12 cellular contexts compared by ENCODE assay signal in the genomic region with DNA sequence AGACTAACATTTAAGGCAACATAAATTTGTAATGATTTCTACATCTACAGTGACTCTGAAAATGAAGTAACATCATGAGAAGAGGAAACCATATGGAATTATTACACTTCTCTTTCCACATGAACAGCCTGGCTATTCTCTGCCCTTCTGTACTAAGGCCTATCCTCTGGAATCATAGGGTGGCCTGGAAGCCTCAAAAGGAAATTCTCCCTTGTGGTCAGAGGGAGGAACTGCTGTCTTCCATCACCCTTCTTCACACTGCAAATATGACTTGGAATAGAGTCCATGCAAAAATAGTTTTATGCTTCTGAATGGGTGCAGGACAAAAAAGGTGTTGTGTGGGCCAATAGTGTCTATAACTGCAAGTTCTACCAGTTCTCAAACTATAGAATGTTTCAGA. TPM values are rescaled to one million over a fixed set of nuclear protein-coding genes. Genes with fewer than 3 reads are reported as not detected.
DNase-seq lines count a peak whose midpoint lies in the region; ATAC-seq, FAIRE-seq and TF ChIP-seq lines count a peak whose summit lies in the region.
"Had no signal": no experiment of that assay in that cellular context is flagged by ENCODE, and none has a peak within 500 bp of the region (broad histone marks: within the 10 kb centered on the region; RNA-seq: fewer than 3 reads in every experiment).

No MANE protein-coding gene starts in this region.

- no peaks in the 10 kb centered on the region; the same call in 2 of the 3 replicates for H3K36me3 ChIP-seq in K562 (ENCODE audit: control insufficient read depth, insufficient read depth, low read length)
- no peaks in the 10 kb centered on the region for H3K36me3 ChIP-seq in CD8-positive, alpha-beta T cell (ENCODE audit: insufficient read depth, low read length)
- H3K36me3 ChIP-seq: neutrophil had no signal

- no peak overlapping the region for H3K4me3 ChIP-seq in K562
- no peak overlapping the region for H3K4me3 ChIP-seq in CD8-positive, alpha-beta T cell (ENCODE audit: low read depth, low read length)

- DNase-seq in ELF-1 (ENCODE audit: low read depth, low spot score) (peak; percentile 21), HuH-7 (ENCODE audit: low spot score) (peak; percentile 40), K562 (ENCODE audit: extremely low read depth in 1 of 4, low spot score in 3 of 4) (peak; percentile 34 to 58 (median 42)), myocyte (ENCODE audit: low read depth) (peak; percentile 33), NCI-H345 treated with DMSO at 0.1 percent for 48 hours (lab: John Stamatoyannopoulos, UW; ENCODE audit: unreplicated experiment) (no peak), NCI-H1417 treated with DMSO at 0.1 percent for 48 hours (lab: John Stamatoyannopoulos, UW) (no peak), NCI-H1092 treated with DMSO at 0.1 percent for 48 hours (lab: John Stamatoyannopoulos, UW) (no peak)
- no peak for DNase-seq in CD8-positive, alpha-beta T cell
- DNase-seq: GOT3 had no signal

- intact Hi-C loops in K562 (cut with micrococcal nuclease): no loop called here
- intact Hi-C loops in CD8-positive, alpha-beta T cell (cut with DNase I, micrococcal nuclease): no loop called here

- H3K27ac Mint-ChIP-seq in CD8-positive, alpha-beta T cell: no peak overlapping the region
- H3K27ac Mint-ChIP-seq: brain had no signal

- CTCF ChIA-PET in K562 (lab: Yijun Ruan, JAX; ENCODE audit: low intra/inter-chr PET ratio): no interaction called here
- CTCF ChIA-PET in CD8-positive, alpha-beta T cell (lab: Charles Lee): no interaction called here

- H3K9ac ChIP-seq in K562 (ENCODE audit: insufficient read depth in 1 of 2, low read depth in 2 of 2, low read length in 2 of 2): no peak overlapping the region

- TF ChIP-seq RAD21 in K562 (CRISPR knock-in tag; conservative IDR thresholded peaks at IDR 0.05 in 1 of 2, IDR thresholded peaks at IDR 0.05 in 1 of 2): no peak

- BruUV-seq in K562 (replicated peaks; lab: Mats Ljungman, UMichigan): no TSS peak

- no peaks in the 10 kb centered on the region for H3K9me1 ChIP-seq in K562 (ENCODE audit: control insufficient read depth, insufficient read depth, low read length)

- no peak for TF ChIP-seq EP300 in K562 (IDR thresholded peaks at IDR 0.05; ENCODE audit: low read length)

- H3K4me1 ChIP-seq in K562 (replicated peaks in 1 of 2; ENCODE audit: control insufficient read depth in 2 of 2, insufficient read depth in 2 of 2, low read length in 2 of 2): no peaks in the 10 kb centered on the region
- no peaks in the 10 kb centered on the region for H3K4me1 ChIP-seq in CD8-positive, alpha-beta T cell (ENCODE audit: insufficient read depth, low read length)

- no peak for TF ChIP-seq POLR2A in K562 (conservative IDR thresholded peaks at IDR 0.05)

- peak; percentile 23 for FAIRE-seq in K562 (lab: Jason Lieb, UNC)
- FAIRE-seq: urothelium cell line had no signal

- H3K27me3 Mint-ChIP-seq in CD8-positive, alpha-beta T cell (ENCODE audit: low read depth): no peaks in the 10 kb centered on the region
- H3K27me3 Mint-ChIP-seq: brain had no signal

- ATAC-seq in K562: peak; percentile 98
- no peak for ATAC-seq in CD8-positive, alpha-beta T cell

- peak; percentile 29 to 45 (median 39); a peak in 5 of 6 replicates for TF ChIP-seq CTCF in K562 (IDR thresholded peaks at IDR 0.05 in 2 of 3, conservative IDR thresholded peaks at IDR 0.05 in 1 of 3; ENCODE audit: insufficient read depth in 2 of 3, low read depth in 1 of 3, low read length in 3 of 3)
- TF ChIP-seq CTCF in CD8-positive, alpha-beta T cell (IDR thresholded peaks at IDR 0.05): no peak

- H3K9me3 Mint-ChIP-seq in CD8-positive, alpha-beta T cell: peaks cover 10% of the 10 kb centered on the region

- no peak overlapping the region for H3K27ac ChIP-seq in K562 (ENCODE audit: extremely low read depth, low read depth, low read length)
- no peak overlapping the region for H3K27ac ChIP-seq in CD8-positive, alpha-beta T cell (ENCODE audit: low read depth, low read length)
- H3K27ac ChIP-seq: neutrophil had no signal

- H2AFZ ChIP-seq in K562 (ENCODE audit: low read depth, low read length): no peak overlapping the region

- H3K4me1 Mint-ChIP-seq in CD8-positive, alpha-beta T cell (ENCODE audit: low read depth): no peaks in the 10 kb centered on the region
- H3K4me1 Mint-ChIP-seq: brain had no signal

- H4K20me1 ChIP-seq in K562 (replicated peaks; ENCODE audit: control insufficient read depth, insufficient read depth, low read length): no peaks in the 10 kb centered on the region

- H3K27me3 ChIP-seq in K562 (ENCODE audit: control insufficient read depth in 2 of 2, insufficient read depth in 2 of 2, low read length in 2 of 2): no peaks in the 10 kb centered on the region
- H3K27me3 ChIP-seq in CD8-positive, alpha-beta T cell (ENCODE audit: insufficient read depth, low read length): no peaks in the 10 kb centered on the region
- H3K27me3 ChIP-seq: neutrophil had no signal

- H3K4me2 ChIP-seq in K562 (ENCODE audit: insufficient read depth, low read length): no peak overlapping the region

- H3K36me3 Mint-ChIP-seq in CD8-positive, alpha-beta T cell: no peaks in the 10 kb centered on the region

- no peak overlapping the region for H3K4me3 Mint-ChIP-seq in CD8-positive, alpha-beta T cell
- H3K4me3 Mint-ChIP-seq: brain had no signal

- H3K79me2 ChIP-seq in K562 (ENCODE audit: control insufficient read depth, insufficient read depth, low read length): no peaks in the 10 kb centered on the region

- no peaks in the 10 kb centered on the region for H3K9me3 ChIP-seq in K562 (replicated peaks; ENCODE audit: control insufficient read depth, insufficient read depth, low read depth, low read length)
- no peaks in the 10 kb centered on the region for H3K9me3 ChIP-seq in CD8-positive, alpha-beta T cell (ENCODE audit: low read length)
- H3K9me3 ChIP-seq: neutrophil had no signal

- in situ Hi-C loops in K562 (cut with MboI): no loop called here

- POLR2A ChIA-PET in K562 (lab: Yijun Ruan, JAX): no interaction called here
- POLR2A ChIA-PET in CD8-positive, alpha-beta T cell (lab: Charles Lee): no interaction called here

TF ChIP-seq in K562, 482 proteins besides CTCF, POLR2A, EP300 and RAD21:
- TF ChIP-seq ZNF668 (CRISPR knock-in tag; IDR thresholded peaks at IDR 0.05): no peak
- TF ChIP-seq SPI1 (IDR thresholded peaks at IDR 0.05; ENCODE audit: borderline replicate concordance, low read depth, low read length): peak; percentile 45; the same call in 1 of the 2 replicates
- 0 out of 2 replicates have a peak, but pooled peaks have one; percentile 9 for TF ChIP-seq SMC3 (conservative IDR thresholded peaks at IDR 0.05; ENCODE audit: insufficient read depth, low read depth, low read length)

RNA-seq across cellular contexts. Expression of gene SH3BGRL2, which starts 44.6 kb away (rescaled TPM):
- 1.8 and 7.8 TPM in 2 replicates for total RNA-seq in K562 (2011; cell fraction: chromatin; rRNA removed; ENCODE audit: low replicate concordance)
- total RNA-seq in K562 (2011; cell fraction: nucleolus; rRNA removed): 1.3 and 2.1 TPM in 2 replicates
- total RNA-seq in K562 (2011; cell fraction: nucleoplasm; rRNA removed): 5.4 and 8.2 TPM in 2 replicates
- 7.3 and 8.0 TPM in 2 replicates for total RNA-seq in K562 (2014; rRNA removed)
- total RNA-seq in K562 (2014; rRNA removed; fragmentation: Illumina TruSeq; extraction: Trizol): 12.1 and 13.6 TPM in 2 replicates
- 9.1 and 10.2 TPM in 2 replicates for total RNA-seq in K562 (2015; rRNA removed; fragmentation: Illumina TruSeq; extraction: Trizol)
- total RNA-seq in K562 (2021): 9.9 and 10.8 TPM in 2 replicates
- 2.9 and 5.5 TPM in 2 replicates for polyA plus RNA-seq in K562 (2011; rRNA removed)
- 1.2 and 1.8 TPM in 2 replicates for polyA plus RNA-seq in K562 (2011; cell fraction: cytosol; rRNA removed)
- polyA plus RNA-seq in K562 (2011; cell fraction: nucleus; rRNA removed): 1.8 and 1.9 TPM in 2 replicates
- polyA plus RNA-seq in K562 (2012): 4.4 and 6.3 TPM in 2 replicates
- 8.3 and 10.5 TPM in 2 replicates for polyA plus RNA-seq in K562 (2014; fragmentation: Illumina TruSeq; extraction: Trizol)
- polyA plus RNA-seq in K562 (2014; fragmentation: Nextera tagmentation; extraction: Ambion mirVana): 1 to 10 TPM; 4.4 to 5.0 TPM
- polyA plus RNA-seq in K562 (2014; rRNA removed): 6.5 and 8.6 TPM in 2 replicates
- polyA minus RNA-seq in K562 (2011; rRNA and poly(A)+ RNA removed): 3.8 and 5.6 TPM in 2 replicates
- 1.7 and 3.1 TPM in 2 replicates for polyA minus RNA-seq in K562 (2011; cell fraction: cytosol; rRNA and poly(A)+ RNA removed)
- 1.8 and 2.7 TPM in 2 replicates for polyA minus RNA-seq in K562 (2011; cell fraction: nucleus; rRNA and poly(A)+ RNA removed)
- total RNA-seq in myocyte: 4.0 and 8.2 TPM in 2 replicates
- 3.9 TPM for polyA plus RNA-seq in myocyte (2012)
- total RNA-seq in CD8-positive, alpha-beta T cell: under 1 TPM; 0.25 to 0.33 TPM

RNA-seq across cellular contexts. Expression of gene LCA5, which starts 49.3 kb away (rescaled TPM):
- 1.7 and 6.8 TPM in 2 replicates for total RNA-seq in K562 (2011; cell fraction: chromatin; rRNA removed; ENCODE audit: low replicate concordance)
- total RNA-seq in K562 (2011; cell fraction: nucleolus; rRNA removed): 0.67 and 0.79 TPM in 2 replicates
- total RNA-seq in K562 (2011; cell fraction: nucleoplasm; rRNA removed): 1.8 and 3.5 TPM in 2 replicates
- 1.4 TPM in 2 replicates for total RNA-seq in K562 (2014; rRNA removed)
- total RNA-seq in K562 (2014; rRNA removed; fragmentation: Illumina TruSeq; extraction: Trizol): 3.4 and 4.6 TPM in 2 replicates
- total RNA-seq in K562 (2015; rRNA removed; fragmentation: Illumina TruSeq; extraction: Trizol): 3.0 and 3.2 TPM in 2 replicates
- 2.2 TPM in 2 replicates for total RNA-seq in K562 (2021)
- 1.3 and 1.8 TPM in 2 replicates for polyA plus RNA-seq in K562 (2011; rRNA removed)
- 0.12 and 0.55 TPM in 2 replicates for polyA plus RNA-seq in K562 (2011; cell fraction: cytosol; rRNA removed)
- 0.88 and 1.3 TPM in 2 replicates for polyA plus RNA-seq in K562 (2011; cell fraction: nucleus; rRNA removed)
- polyA plus RNA-seq in K562 (2012): 1.3 and 1.9 TPM in 2 replicates
- 2.4 and 2.5 TPM in 2 replicates for polyA plus RNA-seq in K562 (2014; fragmentation: Illumina TruSeq; extraction: Trizol)
- 1 to 10 TPM; 1.0 to 1.3 TPM for polyA plus RNA-seq in K562 (2014; fragmentation: Nextera tagmentation; extraction: Ambion mirVana)
- 1.2 and 1.7 TPM in 2 replicates for polyA plus RNA-seq in K562 (2014; rRNA removed)
- polyA minus RNA-seq in K562 (2011; rRNA and poly(A)+ RNA removed): 2.7 and 4.0 TPM in 2 replicates
- polyA minus RNA-seq in K562 (2011; cell fraction: cytosol; rRNA and poly(A)+ RNA removed): 1.8 TPM in 2 replicates
- 2.0 and 3.8 TPM in 2 replicates for polyA minus RNA-seq in K562 (2011; cell fraction: nucleus; rRNA and poly(A)+ RNA removed)
- total RNA-seq in myocyte: 7.4 and 9.0 TPM in 2 replicates
- polyA plus RNA-seq in myocyte (2012): 1.8 TPM
- not detected for total RNA-seq in CD8-positive, alpha-beta T cell

Comparison
In these comparisons a context has a peak if more than half of its experiments do, and no peak if none do; other contexts are left out.
1. DNase-seq: peak in ELF-1 (single experiment), HuH-7 (single experiment), K562 (4 of 4) and myocyte (single experiment); none in NCI-H345 treated with DMSO at 0.1 percent for 48 hours (single experiment), NCI-H1417 treated with DMSO at 0.1 percent for 48 hours (single experiment), CD8-positive, alpha-beta T cell (0 of 7) and NCI-H1092 treated with DMSO at 0.1 percent for 48 hours (single experiment).